17 cellular contexts compared by ENCODE assay signal in genomic region chrX:13109811-13110210, GRCh38.
DNase-seq lines count a peak whose midpoint lies in the region; ATAC-seq and TF ChIP-seq lines count a peak whose summit lies in the region.
"Had no signal": no experiment of that assay in that cellular context is flagged by ENCODE, and none has a peak within 500 bp of the region (broad histone marks: within the 10 kb centered on the region; RNA-seq: fewer than 3 reads in every experiment).

No MANE protein-coding gene starts in this region.

- DNase-seq in left ventricle myocardium inferior (no peak), Right ventricle myocardium inferior (ENCODE audit: missing footprints) (no peak), epithelial cell of prostate (ENCODE audit: low read depth, low spot score) (no peak), vagina (ENCODE audit: extremely low spot score in 2 of 2) (no peak), T-helper 17 cell (no peak)
- no peak for DNase-seq in stimulated activated naive B cell treated with anti-CD40 and anti-IgM and Interleukin-4, amounts not matched to agents 10 μg/mL and 1 μg/mL and 100 μg/mL, for 72 hours
- DNase-seq: ACHN; activated naive CD8-positive, alpha-beta T cell treated with anti-CD3 and anti-CD28 coated beads, Interleukin-2, amount 50 U/mL, for 24 hours; effector memory CD8-positive, alpha-beta T cell; NCI-H1092 treated with DMSO at 0.1 percent for 48 hours; NCI-H524; upper lobe of right lung; WERI-Rb-1 had no signal

- no peak overlapping the region for H3K9ac ChIP-seq in mucosa of rectum (ENCODE audit: low read depth in 1 of 2, low read length in 2 of 2)

- H3K36me3 ChIP-seq in left ventricle myocardium inferior (no peaks in the 10 kb centered on the region), mucosa of rectum (ENCODE audit: control insufficient read depth in 2 of 2, insufficient read depth in 2 of 2, low read length in 2 of 2) (no peaks in the 10 kb centered on the region), vagina (no peaks in the 10 kb centered on the region)
- H3K36me3 ChIP-seq: SJCRH30, upper lobe of right lung, WERI-Rb-1 had no signal

- H3K36me3 Mint-ChIP-seq in stimulated activated naive B cell treated with anti-CD40 and anti-IgM and Interleukin-4, amounts not matched to agents 10 μg/mL and 1 μg/mL and 100 μg/mL, for 72 hours: peaks cover 0 to 2% of the 10 kb centered on the region in 2 donors
- no peaks in the 10 kb centered on the region for H3K36me3 Mint-ChIP-seq in T-helper 17 cell (ENCODE audit: low read depth)

- no peaks in the 10 kb centered on the region for H3K9me3 Mint-ChIP-seq in stimulated activated naive B cell treated with anti-CD40 and anti-IgM and Interleukin-4, amounts not matched to agents 10 μg/mL and 1 μg/mL and 100 μg/mL, for 72 hours
- H3K9me3 Mint-ChIP-seq: activated naive CD8-positive, alpha-beta T cell treated with anti-CD3 and anti-CD28 coated beads, Interleukin-2, amount 50 U/mL, for 24 hours; effector memory CD8-positive, alpha-beta T cell; GM23338 had no signal

- TF ChIP-seq POLR2A in vagina (IDR thresholded peaks at IDR 0.05): no peak

- intact Hi-C loops in left ventricle myocardium inferior (cut with micrococcal nuclease): no loop called here
- intact Hi-C loops in Right ventricle myocardium inferior (cut with DNase I): loop anchor here (10.0 kb wide), 4 partner anchors 55 to 365 kb away; no protein-coding TSS in a partner anchor
- intact Hi-C loops in vagina (cut with DNase I): loop anchor here (5.0 kb wide), 1 partner anchor 377 kb away; no protein-coding TSS in a partner anchor

- peaks cover 4% of the 10 kb centered on the region for H3K9me3 ChIP-seq in left ventricle myocardium inferior (replicated peaks)
- H3K9me3 ChIP-seq in mucosa of rectum (ENCODE audit: control insufficient read depth in 2 of 2, low read length in 2 of 2): no peaks in the 10 kb centered on the region
- no peaks in the 10 kb centered on the region for H3K9me3 ChIP-seq in vagina
- H3K9me3 ChIP-seq in T-helper 17 cell (ENCODE audit: control insufficient read depth, low read length, poor library complexity, severe bottlenecking): no peaks in the 10 kb centered on the region
- H3K9me3 ChIP-seq: SJCRH30, upper lobe of right lung had no signal

- H3K4me3 ChIP-seq in left ventricle myocardium inferior: no peak overlapping the region
- no peak overlapping the region for H3K4me3 ChIP-seq in mucosa of rectum (ENCODE audit: low read length in 2 of 2)
- no peak overlapping the region for H3K4me3 ChIP-seq in vagina
- H3K4me3 ChIP-seq: GM23338, SJCRH30, upper lobe of right lung had no signal

- peaks cover 0 to 10% of the 10 kb centered on the region in 2 donors for H3K27me3 Mint-ChIP-seq in stimulated activated naive B cell treated with anti-CD40 and anti-IgM and Interleukin-4, amounts not matched to agents 10 μg/mL and 1 μg/mL and 100 μg/mL, for 72 hours
- H3K27me3 Mint-ChIP-seq in T-helper 17 cell: no peaks in the 10 kb centered on the region
- H3K27me3 Mint-ChIP-seq: activated naive CD8-positive, alpha-beta T cell treated with anti-CD3 and anti-CD28 coated beads, Interleukin-2, amount 50 U/mL, for 24 hours; effector memory CD8-positive, alpha-beta T cell had no signal

- ATAC-seq in Right ventricle myocardium inferior (no peak), T-helper 17 cell (no peak), GM19023 (IDR thresholded peaks at IDR 0.05; ENCODE audit: unreplicated experiment) (no peak)
- ATAC-seq in stimulated activated naive B cell treated with anti-CD40 and anti-IgM and Interleukin-4, amounts not matched to agents 10 μg/mL and 1 μg/mL and 100 μg/mL, for 72 hours (replicated peaks): no peak
- ATAC-seq: activated naive CD8-positive, alpha-beta T cell treated with anti-CD3 and anti-CD28 coated beads, Interleukin-2, amount 50 U/mL, for 24 hours; effector memory CD8-positive, alpha-beta T cell; GM23338; upper lobe of right lung had no signal

- no peak overlapping the region for H3K27ac Mint-ChIP-seq in stimulated activated naive B cell treated with anti-CD40 and anti-IgM and Interleukin-4, amounts not matched to agents 10 μg/mL and 1 μg/mL and 100 μg/mL, for 72 hours
- H3K27ac Mint-ChIP-seq in T-helper 17 cell: no peak overlapping the region
- H3K27ac Mint-ChIP-seq: activated naive CD8-positive, alpha-beta T cell treated with anti-CD3 and anti-CD28 coated beads, Interleukin-2, amount 50 U/mL, for 24 hours; effector memory CD8-positive, alpha-beta T cell; GM23338 had no signal

- H3K27me3 ChIP-seq in left ventricle myocardium inferior (ENCODE audit: low read depth) (no peaks in the 10 kb centered on the region), mucosa of rectum (ENCODE audit: control insufficient read depth in 2 of 2, insufficient read depth in 2 of 2, low read length in 2 of 2) (no peaks in the 10 kb centered on the region), vagina (no peaks in the 10 kb centered on the region)
- H3K27me3 ChIP-seq: SJCRH30, upper lobe of right lung had no signal

- H3K4me1 Mint-ChIP-seq in stimulated activated naive B cell treated with anti-CD40 and anti-IgM and Interleukin-4, amounts not matched to agents 10 μg/mL and 1 μg/mL and 100 μg/mL, for 72 hours: no peaks in the 10 kb centered on the region
- no peaks in the 10 kb centered on the region for H3K4me1 Mint-ChIP-seq in T-helper 17 cell
- H3K4me1 Mint-ChIP-seq: GM23338 had no signal

- H3K27ac ChIP-seq in left ventricle myocardium inferior (replicated peaks) (peak overlapping the region; percentile 81), epithelial cell of prostate (peak overlapping the region; percentile 63), mucosa of rectum (ENCODE audit: low read depth in 2 of 2, low read length in 2 of 2) (peak overlapping the region; percentile 84), vagina (peak overlapping the region; percentile 59)
- H3K27ac ChIP-seq: SJCRH30, WERI-Rb-1 had no signal

- peaks cover 18% of the 10 kb centered on the region for H3K4me1 ChIP-seq in left ventricle myocardium inferior
- H3K4me1 ChIP-seq in mucosa of rectum (ENCODE audit: control insufficient read depth in 2 of 2, insufficient read depth in 2 of 2, low read length in 2 of 2): peaks cover 2 to 17% of the 10 kb centered on the region in 2 donors
- H3K4me1 ChIP-seq in vagina: peaks cover 18% of the 10 kb centered on the region

- no peak for TF ChIP-seq CTCF in left ventricle myocardium inferior (IDR thresholded peaks at IDR 0.05; ENCODE audit: borderline replicate concordance)
- TF ChIP-seq CTCF in vagina (IDR thresholded peaks at IDR 0.05): no peak

- H3K4me3 Mint-ChIP-seq in stimulated activated naive B cell treated with anti-CD40 and anti-IgM and Interleukin-4, amounts not matched to agents 10 μg/mL and 1 μg/mL and 100 μg/mL, for 72 hours: no peak overlapping the region
- H3K4me3 Mint-ChIP-seq in T-helper 17 cell: no peak overlapping the region
- H3K4me3 Mint-ChIP-seq: activated naive CD8-positive, alpha-beta T cell treated with anti-CD3 and anti-CD28 coated beads, Interleukin-2, amount 50 U/mL, for 24 hours; effector memory CD8-positive, alpha-beta T cell; GM23338 had no signal
